ENCODE assay signal across 1 cellular context in the genomic region with DNA sequence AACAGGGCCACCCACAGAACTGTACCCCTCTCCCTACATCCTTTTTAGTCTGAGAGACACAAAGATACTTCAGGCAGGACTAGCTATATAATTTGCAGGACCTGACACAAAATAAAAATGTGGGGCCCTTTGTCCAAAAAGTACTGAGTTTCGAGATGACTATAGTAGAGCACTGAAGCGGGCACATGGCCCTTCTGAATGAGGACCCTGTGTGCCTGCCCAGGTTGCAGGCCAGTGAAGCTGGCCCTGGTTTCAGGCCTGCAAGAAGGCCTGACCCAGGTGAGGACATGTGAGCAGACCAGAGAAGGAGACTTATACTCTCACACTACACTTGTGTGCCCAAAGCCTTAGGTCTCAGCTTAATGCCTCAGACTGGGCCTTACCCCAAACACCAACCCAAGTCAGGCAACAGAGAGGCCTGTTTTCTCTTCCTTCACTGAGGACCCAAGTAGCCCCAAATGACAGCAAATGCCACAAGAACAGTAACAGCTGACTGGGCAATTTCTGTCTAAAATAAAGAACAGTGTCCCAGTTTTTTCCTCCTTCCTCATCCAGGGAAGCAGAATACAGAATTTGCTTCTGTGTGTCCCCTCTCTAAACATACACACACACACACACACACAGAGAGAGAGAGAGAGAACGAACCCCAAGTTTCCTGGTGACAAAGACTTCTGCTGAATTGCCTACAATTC.
A peak's percentile ranks its signal among the peaks of the same experiment; 100 is the strongest.
TF ChIP-seq lines count a peak whose summit lies in the region.

No MANE protein-coding gene starts in this region.

TF ChIP-seq in H1, 55 proteins besides CTCF, POLR2A, EP300 and RAD21:
- TF ChIP-seq MAFK (IDR thresholded peaks at IDR 0.05; ENCODE audit: low read depth, low read length) (0 out of 2 replicates have a peak, but pooled peaks have one; percentile 19), CHD2 (IDR thresholded peaks at IDR 0.05; ENCODE audit: low read length) (no peak), CHD1 (IDR thresholded peaks at IDR 0.05; ENCODE audit: low read depth, low read length) (no peak), CBX8 (IDR thresholded peaks at IDR 0.05; ENCODE audit: borderline replicate concordance, low read depth, low read length) (no peak), HDAC6 (IDR thresholded peaks at IDR 0.05; ENCODE audit: low read depth, low read length) (no peak)
